ENCODE assay signal across 9 cellular contexts in the genomic region with DNA sequence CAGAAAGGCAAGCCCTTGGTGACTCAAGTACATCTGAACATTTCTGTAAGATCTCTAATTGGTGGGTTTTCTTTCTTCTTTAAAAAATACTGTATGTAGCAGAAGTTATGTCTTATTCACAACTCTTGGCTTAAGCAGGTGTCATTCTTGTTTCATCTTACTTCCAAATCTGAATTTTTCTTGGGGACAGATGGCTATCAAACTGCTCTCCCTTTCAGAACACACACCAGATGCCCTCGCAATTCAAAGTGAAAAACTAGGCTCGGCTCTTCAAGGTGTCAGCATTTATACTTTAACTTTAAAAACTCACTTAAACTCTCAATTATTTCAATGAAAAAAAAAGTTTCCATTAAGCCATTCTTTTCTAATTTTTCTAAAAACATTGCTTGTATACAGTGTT. TPM values are rescaled to one million over a fixed set of nuclear protein-coding genes. Genes with fewer than 3 reads are reported as not detected.
"Had no signal": no experiment of that assay in that cellular context is flagged by ENCODE, and none has a peak within 500 bp of the region (broad histone marks: within the 10 kb centered on the region; RNA-seq: fewer than 3 reads in every experiment).

No MANE protein-coding gene starts in this region.

- DNase-seq: GM23248, GOT3, H7, HFFc6, IMR-90, KG1 had no signal

- ATAC-seq: HCT116, K562 had no signal

RNA-seq across cellular contexts. Expression of a gene that starts 49.7 kb away (rescaled TPM):
- total RNA-seq: GM23248, HFFc6, HT-29, IMR-90, K562 had no signal
